Comparison of ENCODE assay signal across 1 cellular context in genomic region chr4:609400-610050, GRCh38.
TF ChIP-seq lines count a peak whose summit lies in the region.

No MANE protein-coding gene starts in this region.

TF ChIP-seq in WTC11, 78 proteins besides CTCF, POLR2A, EP300 and RAD21 (continued from another document):
- no peak for TF ChIP-seq ZBTB43 (CRISPR knock-in tag; IDR thresholded peaks at IDR 0.05)
